Comparison of ENCODE assay signal across 14 cellular contexts in the genomic region with DNA sequence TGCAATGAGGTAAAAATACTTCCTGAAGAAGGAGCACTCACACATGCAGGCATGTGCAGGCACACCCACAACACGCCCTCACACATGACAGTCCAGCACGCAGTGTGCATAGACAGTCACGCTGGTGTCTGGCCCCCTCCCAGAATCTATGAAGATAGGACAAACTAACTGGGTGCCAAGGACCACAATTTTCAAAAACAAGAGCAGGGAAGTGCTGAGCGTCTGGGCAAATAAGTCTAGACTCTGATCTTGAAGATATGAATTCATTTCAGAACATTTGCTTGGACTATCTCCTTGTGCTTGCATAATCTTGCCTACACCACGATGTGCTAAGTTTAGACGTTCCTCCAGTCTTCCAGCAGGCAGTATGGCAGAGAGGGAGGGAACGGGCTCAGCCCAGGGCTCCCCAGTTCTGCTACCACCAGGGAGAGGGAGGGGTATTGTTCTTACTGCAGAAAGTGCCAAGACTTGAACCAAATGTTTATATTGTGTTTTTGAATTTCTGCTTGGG.
A peak's percentile ranks its signal among the peaks of the same experiment; 100 is the strongest.
DNase-seq lines count a peak whose midpoint lies in the region; ATAC-seq, FAIRE-seq and TF ChIP-seq lines count a peak whose summit lies in the region.
"Had no signal": no experiment of that assay in that cellular context is flagged by ENCODE, and none has a peak within 500 bp of the region (broad histone marks: within the 10 kb centered on the region; RNA-seq: fewer than 3 reads in every experiment).

No MANE protein-coding gene starts in this region.

- no peaks in the 10 kb centered on the region for H4K20me1 ChIP-seq in DND-41 (ENCODE audit: insufficient read depth, low read length)

- no peak for TF ChIP-seq CTCF in DND-41 (IDR thresholded peaks at IDR 0.05; ENCODE audit: borderline replicate concordance, extremely low read depth, low read length, poor library complexity, severe bottlenecking)
- no peak for TF ChIP-seq CTCF in breast epithelium (IDR thresholded peaks at IDR 0.05)
- TF ChIP-seq CTCF in left ventricle myocardium inferior (IDR thresholded peaks at IDR 0.05; ENCODE audit: borderline replicate concordance), result no peak
- no peak for TF ChIP-seq CTCF in gastrocnemius medialis (IDR thresholded peaks at IDR 0.05 in 4 of 5, conservative IDR thresholded peaks at IDR 0.05 in 1 of 5)

- ATAC-seq in DND-41 (ENCODE audit: insufficient read depth, low read depth), result no peak
- ATAC-seq in gastrocnemius medialis, result peak; percentile 91 to 92
- no peak for ATAC-seq in HG03175 (IDR thresholded peaks at IDR 0.05; ENCODE audit: unreplicated experiment)
- ATAC-seq: activated CD8-positive, alpha-beta T cell treated with anti-CD3 and anti-CD28 coated beads for 36 hours; natural killer cell had no signal

- H3K4me3 ChIP-seq in DND-41 (ENCODE audit: low read depth in 1 of 2, low read length in 2 of 2) (no peak overlapping the region), breast epithelium (peak overlapping the region in 1 of 3 donors; percentile 24), left ventricle myocardium inferior (no peak overlapping the region), gastrocnemius medialis (no peak overlapping the region)
- H3K4me3 ChIP-seq: SJSA1 had no signal

- intact Hi-C loops in breast epithelium (cut with DNase I; ENCODE audit: low total_unique reads), result no loop called here
- intact Hi-C loops in left ventricle myocardium inferior (cut with micrococcal nuclease), result no loop called here
- intact Hi-C loops in gastrocnemius medialis (cut with DNase I; ENCODE audit: low total_unique reads), result loop anchor here (5.0 kb wide), 1 partner anchor 596 kb away; no protein-coding TSS in a partner anchor

- H3K27ac ChIP-seq in DND-41 (ENCODE audit: low read length) (peak overlapping the region; percentile 63), breast epithelium (peak overlapping the region; percentile 20 to 58), left ventricle myocardium inferior (replicated peaks) (peak overlapping the region; percentile 52), gastrocnemius medialis (peak overlapping the region; percentile 39 to 66 (median 52))
- H3K27ac ChIP-seq: C4-2B, SJSA1 had no signal

- H3K36me3 ChIP-seq in DND-41 (ENCODE audit: insufficient read depth, low read length) (no peaks in the 10 kb centered on the region), breast epithelium (no peaks in the 10 kb centered on the region), left ventricle myocardium inferior (no peaks in the 10 kb centered on the region), gastrocnemius medialis (no peaks in the 10 kb centered on the region)
- H3K36me3 ChIP-seq: SJSA1 had no signal

- FAIRE-seq in RCC 7860 (lab: Jason Lieb, UNC), result no peak

- H3K27me3 ChIP-seq in DND-41 (ENCODE audit: insufficient read depth, low read length, poor library complexity) (no peaks in the 10 kb centered on the region), breast epithelium (no peaks in the 10 kb centered on the region), left ventricle myocardium inferior (ENCODE audit: low read depth) (no peaks in the 10 kb centered on the region), gastrocnemius medialis (no peaks in the 10 kb centered on the region)
- H3K27me3 ChIP-seq: SJSA1 had no signal

- no peaks in the 10 kb centered on the region for H3K79me2 ChIP-seq in DND-41 (ENCODE audit: insufficient read depth, low read length)

- in situ Hi-C loops in gastrocnemius medialis (cut with MboI; ENCODE audit: low sequenced_read_pairs in 4 of 4), result no loop called here

- peaks cover 34% of the 10 kb centered on the region for H3K4me1 ChIP-seq in DND-41 (ENCODE audit: insufficient read depth, low read length)
- H3K4me1 ChIP-seq in breast epithelium, result no peaks in the 10 kb centered on the region
- H3K4me1 ChIP-seq in left ventricle myocardium inferior, result peaks cover 16% of the 10 kb centered on the region
- peaks cover 13 to 15% of the 10 kb centered on the region in 2 donors for H3K4me1 ChIP-seq in gastrocnemius medialis
- H3K4me1 ChIP-seq: SJSA1 had no signal

- H2AFZ ChIP-seq in DND-41 (ENCODE audit: low read depth, low read length), result 0 out of 2 replicates have a peak overlapping the region, but pooled peaks have one; percentile 35

- no peak for DNase-seq in DND-41
- DNase-seq in breast epithelium (ENCODE audit: low spot score in 2 of 2), result peak in 1 of 2 donors; percentile 46
- DNase-seq in left ventricle myocardium inferior, result peak; percentile 58
- peak; percentile 69 for DNase-seq in gastrocnemius medialis
- no peak for DNase-seq in RCC 7860 (ENCODE audit: low spot score)
- DNase-seq in C1 segment of cervical spinal cord (lab: John Stamatoyannopoulos, UW), result no peak
- DNase-seq in iPS-NIHi11 (ENCODE audit: low spot score), result no peak
- DNase-seq: activated CD8-positive, alpha-beta T cell treated with anti-CD3 and anti-CD28 coated beads for 36 hours; natural killer cell; NCI-H345; stimulated activated CD4-positive, alpha-beta T cell treated with anti-CD3 and anti-CD28 coated beads, Interleukin-4, amount 100 ng/mL, for 24 hours had no signal

- TF ChIP-seq POLR2A in breast epithelium (IDR thresholded peaks at IDR 0.05) (no peak), gastrocnemius medialis (IDR thresholded peaks at IDR 0.05) (peak in 1 of 2 donors; percentile 14)

- H3K9me3 ChIP-seq in DND-41 (ENCODE audit: insufficient read depth, low read length, severe bottlenecking) (no peaks in the 10 kb centered on the region), breast epithelium (no peaks in the 10 kb centered on the region), left ventricle myocardium inferior (replicated peaks) (no peaks in the 10 kb centered on the region), gastrocnemius medialis (no peaks in the 10 kb centered on the region)
- H3K9me3 ChIP-seq: SJSA1 had no signal

- H3K9ac ChIP-seq in DND-41 (ENCODE audit: low read depth, low read length), result no peak overlapping the region

- no peak overlapping the region for H3K4me2 ChIP-seq in DND-41 (ENCODE audit: insufficient read depth, low read length)

Comparison
In these comparisons a context has a peak if more than half of its experiments do, and no peak if none do; other contexts are left out.
1. ATAC-seq: peak in gastrocnemius medialis (2 of 2); none in DND-41 (single experiment) and HG03175 (single experiment).
2. DNase-seq: peak in left ventricle myocardium inferior (single experiment) and gastrocnemius medialis (2 of 2); none in DND-41 (single experiment), RCC 7860 (single experiment), C1 segment of cervical spinal cord (0 of 14) and iPS-NIHi11 (single experiment).
3. Peak in every context shown above with its lines, with median percentiles within 50 percentile points of each other: H3K27ac ChIP-seq.